Comparison of ENCODE assay signal across 14 cellular contexts in genomic region chr20:34528921-34529297, GRCh38. TPM values are rescaled to one million over a fixed set of nuclear protein-coding genes. Genes with fewer than 3 reads are reported as not detected.
A peak's percentile ranks its signal among the peaks of the same experiment; 100 is the strongest.
DNase-seq lines count a peak whose midpoint lies in the region; ATAC-seq, FAIRE-seq and TF ChIP-seq lines count a peak whose summit lies in the region.
"Had no signal": no experiment of that assay in that cellular context is flagged by ENCODE, and none has a peak within 500 bp of the region (broad histone marks: within the 10 kb centered on the region; RNA-seq: fewer than 3 reads in every experiment).

No MANE protein-coding gene starts in this region.

- H3K36me3 ChIP-seq in body of pancreas (replicated peaks in 1 of 2; ENCODE audit: insufficient read depth in 1 of 2, low read depth in 2 of 2) (peaks cover 0 to 11% of the 10 kb centered on the region in 2 donors), left ventricle myocardium inferior (peaks cover 61% of the 10 kb centered on the region), MM.1S (replicated peaks; ENCODE audit: insufficient read depth, low read length) (0 out of 2 replicates have a peak, but pooled peaks cover 11% of the 10 kb centered on the region)

- H3K9me3 ChIP-seq in body of pancreas (no peaks in the 10 kb centered on the region), left ventricle myocardium inferior (replicated peaks) (no peaks in the 10 kb centered on the region), MM.1S (replicated peaks; ENCODE audit: insufficient read depth, low read length) (no peaks in the 10 kb centered on the region)

- H3K4me1 ChIP-seq in body of pancreas (peaks cover 37% of the 10 kb centered on the region), left ventricle myocardium inferior (peaks cover 92% of the 10 kb centered on the region), MM.1S (ENCODE audit: low read length) (no peaks in the 10 kb centered on the region)

- H3K9me2 ChIP-seq in MM.1S (replicated peaks; ENCODE audit: insufficient read depth, low read length), result no peaks in the 10 kb centered on the region

- H3K4me2 ChIP-seq in MM.1S (ENCODE audit: low read depth, low read length), result no peak overlapping the region

- WGBS in body of pancreas, 2 donors, result 44 to 55% methylated on average over 5 of the region's 5 CpGs

- H3K27me3 Mint-ChIP-seq in Calu3 (ENCODE audit: unreplicated experiment), result no peaks in the 10 kb centered on the region

- H3F3A ChIP-seq in MM.1S (ENCODE audit: insufficient read depth, low read length), result peaks cover 3% of the 10 kb centered on the region; the same call in 1 of the 2 replicates

- no peak for FAIRE-seq in HTR-8/SVneo (lab: Jason Lieb, UNC)
- FAIRE-seq: GM18507, keratinocyte had no signal

- H3K9ac ChIP-seq in MM.1S (ENCODE audit: low read length), result no peak overlapping the region

- no peak for ATAC-seq in body of pancreas

- intact Hi-C loops in Calu3 (cut with micrococcal nuclease; ENCODE audit: unreplicated experiment), result no loop called here
- intact Hi-C loops in body of pancreas (cut with DNase I), result no loop called here
- intact Hi-C loops in left ventricle myocardium inferior (cut with micrococcal nuclease), result no loop called here

- H3K4me3 Mint-ChIP-seq in Calu3 (ENCODE audit: low read depth, unreplicated experiment), result no peak overlapping the region
- H3K4me3 Mint-ChIP-seq: HFFc6 had no signal

- CTCF ChIA-PET in Calu3 (lab: Charles Lee), result no interaction called here

- TF ChIP-seq POLR2A in body of pancreas (IDR thresholded peaks at IDR 0.05), result no peak

- H2AFZ ChIP-seq in MM.1S (ENCODE audit: low read length), result no peak overlapping the region

- peaks cover 58% of the 10 kb centered on the region for H3K4me1 Mint-ChIP-seq in Calu3 (ENCODE audit: low read depth, unreplicated experiment)

- H3K9me3 Mint-ChIP-seq in Calu3 (ENCODE audit: low read depth, unreplicated experiment), result no peaks in the 10 kb centered on the region
- H3K9me3 Mint-ChIP-seq: HFFc6 had no signal

- no peaks in the 10 kb centered on the region for H3K27me3 ChIP-seq in body of pancreas
- H3K27me3 ChIP-seq in left ventricle myocardium inferior (ENCODE audit: low read depth), result no peaks in the 10 kb centered on the region
- H3K27me3 ChIP-seq in MM.1S (replicated peaks; ENCODE audit: insufficient read depth, low read length), result no peaks in the 10 kb centered on the region

- peaks cover 52% of the 10 kb centered on the region for H3K36me3 Mint-ChIP-seq in Calu3 (ENCODE audit: insufficient read depth, unreplicated experiment)

- no peaks in the 10 kb centered on the region; the same call in 1 of the 2 replicates for H4K20me1 ChIP-seq in MM.1S (ENCODE audit: insufficient read depth, low read length)

- peaks cover 59% of the 10 kb centered on the region for H3K79me2 ChIP-seq in MM.1S (ENCODE audit: low read length)

- H3K27ac Mint-ChIP-seq in Calu3 (ENCODE audit: unreplicated experiment), result peak overlapping the region; percentile 64
- H3K27ac Mint-ChIP-seq: HFFc6 had no signal

- TF ChIP-seq CTCF in Calu3 (IDR thresholded peaks at IDR 0.05; ENCODE audit: unreplicated experiment) (no peak), body of pancreas (IDR thresholded peaks at IDR 0.05) (peak in 1 of 7 experiments; percentile 17), left ventricle myocardium inferior (IDR thresholded peaks at IDR 0.05; ENCODE audit: borderline replicate concordance) (peak; percentile 49), GM10266 (IDR thresholded peaks at IDR 0.05; ENCODE audit: control insufficient read depth, insufficient read depth, low read depth, missing control alignments) (no peak), MM.1S (IDR thresholded peaks at IDR 0.05; ENCODE audit: low read length) (no peak)

- DNase-seq in Calu3, result no peak
- DNase-seq in body of pancreas, result peak in 3 of 4 donors; percentile 40 to 62 (median 56)
- DNase-seq in left ventricle myocardium inferior, result peak; percentile 74
- DNase-seq in putamen (ENCODE audit: low spot score), result peak; percentile 45
- no peak for DNase-seq in GM10266 (ENCODE audit: extremely low spot score)
- DNase-seq in HTR-8/SVneo (ENCODE audit: insufficient read length, low spot score), result no peak
- DNase-seq in NOMO-1 treated with DMSO at 0.1 percent for 48 hours (lab: John Stamatoyannopoulos, UW; ENCODE audit: unreplicated experiment), result no peak
- DNase-seq in MM.1S, result no peak
- DNase-seq: activated CD4-positive, alpha-beta T cell treated with anti-CD3 and anti-CD28 coated beads for 1 hour; cerebellar nuclear complex; HFFc6; NCI-H187 treated with DMSO at 0.1 percent for 48 hours had no signal

- H3K4me3 ChIP-seq in body of pancreas (no peak overlapping the region), left ventricle myocardium inferior (no peak overlapping the region), MM.1S (ENCODE audit: low read length) (no peak overlapping the region)

- H3K27ac ChIP-seq in body of pancreas, result peak overlapping the region in 2 of 4 donors; percentile 16 to 37
- peak overlapping the region; percentile 39 for H3K27ac ChIP-seq in left ventricle myocardium inferior (replicated peaks)
- no peak overlapping the region for H3K27ac ChIP-seq in MM.1S (ENCODE audit: low read length)

- BruUV-seq in Calu3 (replicated peaks; lab: Mats Ljungman, UMichigan), result no TSS peak

RNA-seq across cellular contexts. Expression of gene DYNLRB1, which starts 12.7 kb away (rescaled TPM):
- 214 and 229 TPM in 2 replicates for total RNA-seq in Calu3 (2022)
- total RNA-seq in body of pancreas, result 10 to 100 TPM; 58.9 to 64.3 TPM
- 166 TPM for total RNA-seq in left ventricle myocardium inferior

RNA-seq across cellular contexts. Expression of gene MAP1LC3A, which starts 29.6 kb away (rescaled TPM):
- total RNA-seq in Calu3 (2022), result 0.78 and 0.95 TPM in 2 replicates
- total RNA-seq in body of pancreas, result 10 to 100 TPM; 22.4 to 37.6 TPM
- 110 TPM for total RNA-seq in left ventricle myocardium inferior

Comparison
In these comparisons a context has a peak if more than half of its experiments do, and no peak if none do; other contexts are left out.
1. DNase-seq: peak in body of pancreas (3 of 4), left ventricle myocardium inferior (single experiment) and putamen (single experiment); none in Calu3 (single experiment), GM10266 (single experiment), HTR-8/SVneo (single experiment), NOMO-1 treated with DMSO at 0.1 percent for 48 hours (single experiment) and MM.1S (single experiment).
2. RNA of gene MAP1LC3A, which starts 29.6 kb away (total RNA-seq): 110 TPM in left ventricle myocardium inferior (single experiment) and 22.4 to 37.6 TPM in body of pancreas; 0.78 to 0.95 TPM in Calu3; every median in the first group is over 10 times any median in the second.